ENCODE assay signal across 12 cellular contexts in the genomic region with DNA sequence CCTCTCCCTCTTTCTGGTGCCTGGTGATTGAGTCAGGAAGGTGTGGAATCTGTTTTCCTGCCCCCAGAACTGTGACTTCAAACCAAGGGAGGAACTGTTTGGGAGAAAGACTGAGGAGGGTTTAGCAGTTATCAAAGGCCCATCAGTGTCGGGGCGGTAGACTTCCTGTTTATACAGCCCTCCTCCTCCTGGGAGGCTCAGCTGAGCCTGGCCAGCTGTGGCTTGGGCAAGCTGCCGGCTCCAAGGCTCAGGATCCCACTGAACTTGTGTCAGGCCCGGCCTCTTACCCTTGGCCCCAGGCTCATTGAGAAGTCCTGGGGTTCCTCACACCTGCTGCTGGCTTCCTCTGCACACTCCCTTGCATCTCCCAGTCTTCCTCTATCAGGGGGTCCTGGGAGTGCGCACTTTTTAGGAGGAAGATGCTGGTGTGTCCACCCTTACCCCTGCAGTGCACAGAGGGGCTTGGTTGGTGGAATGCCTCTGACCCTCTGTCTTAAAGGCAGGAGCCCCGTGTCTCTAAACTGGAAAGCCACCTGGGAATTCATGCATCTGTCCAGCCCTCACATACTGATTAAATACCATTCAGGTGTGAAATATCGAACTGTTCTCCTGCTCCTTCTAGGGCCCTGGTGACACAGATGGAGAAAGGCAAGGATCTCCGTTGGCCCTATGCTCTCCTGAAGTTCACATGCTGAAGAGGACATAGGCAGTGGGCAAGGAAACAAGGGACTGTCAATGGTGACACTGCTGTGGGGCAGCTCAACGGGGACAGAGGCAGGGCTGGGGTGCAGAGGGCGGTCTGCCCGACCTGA. TPM values are rescaled to one million over a fixed set of nuclear protein-coding genes. Genes with fewer than 3 reads are reported as not detected.
A peak's percentile ranks its signal among the peaks of the same experiment; 100 is the strongest.
DNase-seq lines count a peak whose midpoint lies in the region; ATAC-seq and TF ChIP-seq lines count a peak whose summit lies in the region.
"Had no signal": no experiment of that assay in that cellular context is flagged by ENCODE, and none has a peak within 500 bp of the region (broad histone marks: within the 10 kb centered on the region; RNA-seq: fewer than 3 reads in every experiment).

No MANE protein-coding gene starts in this region.

- H3K9me3 ChIP-seq in psoas muscle, result no peaks in the 10 kb centered on the region

- no peaks in the 10 kb centered on the region for H3K4me1 ChIP-seq in psoas muscle

- WGBS in psoas muscle, 3 donors, result 61 to 66% (median 65%) methylated on average over 11 of the region's 11 CpGs

- H3K27ac ChIP-seq in psoas muscle, result no peak overlapping the region

- ATAC-seq in psoas muscle (peak; percentile 45 to 76 (median 52)), HG02840 (IDR thresholded peaks at IDR 0.05; ENCODE audit: low FRiP score, unreplicated experiment) (no peak), GM18519 (IDR thresholded peaks at IDR 0.05; ENCODE audit: low FRiP score, unreplicated experiment) (no peak)

- DNase-seq in Daoy (ENCODE audit: low read depth), result peak; percentile 52
- DNase-seq in astrocyte of the hippocampus (ENCODE audit: low read depth, low spot score), result peak; percentile 11
- peak; percentile 32 for DNase-seq in iPS-NIHi7 (ENCODE audit: extremely low spot score)
- DNase-seq in psoas muscle, result peak; percentile 56 to 79
- no peak for DNase-seq in NCI-H2029 treated with DMSO at 0.1 percent for 48 hours (lab: John Stamatoyannopoulos, UW)
- no peak for DNase-seq in NCI-H524 treated with DMSO at 0.1 percent for 48 hours (lab: John Stamatoyannopoulos, UW)
- DNase-seq: activated CD4-positive, alpha-beta T cell treated with anti-CD3 and anti-CD28 coated beads, Interleukin-2, amount 10 ng/mL, durations not matched to agents 7 days and 5 days; CD4-positive, CD25-positive, alpha-beta regulatory T cell; NCI-H82; stimulated activated CD4-positive, alpha-beta T cell treated with anti-CD3 and anti-CD28 coated beads, Interleukin-4, amount 100 ng/mL, for 24 hours had no signal

- no peaks in the 10 kb centered on the region for H3K27me3 ChIP-seq in psoas muscle (ENCODE audit: insufficient read depth in 3 of 3, low read length in 2 of 3)

- H3K4me3 ChIP-seq in psoas muscle, result no peak overlapping the region

- no peaks in the 10 kb centered on the region for H3K36me3 ChIP-seq in psoas muscle (ENCODE audit: insufficient read depth in 1 of 2, low read depth in 1 of 2)

- TF ChIP-seq CTCF in psoas muscle (IDR thresholded peaks at IDR 0.05), result no peak

- intact Hi-C loops in psoas muscle (cut with DNase I), result no loop called here

RNA-seq across cellular contexts. Expression of gene CXCL12, which starts 32.4 kb away (rescaled TPM):
- total RNA-seq in Daoy (2014; rRNA removed; shearing (Covaris generic)), result 2.1 and 2.2 TPM in 2 replicates
- 10 to 100 TPM; 24.4 to 84.4 (median 64.9) TPM for total RNA-seq in psoas muscle
- 10 to 100 TPM; 16.1 to 40.4 (median 23.6) TPM for polyA plus RNA-seq in psoas muscle
- total RNA-seq: activated CD4-positive, alpha-beta T cell treated with anti-CD3 and anti-CD28 coated beads, Interleukin-2, amount 10 ng/mL, durations not matched to agents 7 days and 5 days; CD4-positive, CD25-positive, alpha-beta regulatory T cell had no signal
- polyA plus RNA-seq: CD4-positive, CD25-positive, alpha-beta regulatory T cell had no signal

Comparison
In these comparisons a context has a peak if more than half of its experiments do, and no peak if none do; other contexts are left out.
1. DNase-seq: peak in Daoy (single experiment), astrocyte of the hippocampus (single experiment), iPS-NIHi7 (single experiment) and psoas muscle (2 of 2); none in NCI-H2029 treated with DMSO at 0.1 percent for 48 hours (single experiment) and NCI-H524 treated with DMSO at 0.1 percent for 48 hours (single experiment).
2. ATAC-seq: peak in psoas muscle (4 of 4); none in HG02840 (single experiment) and GM18519 (single experiment).